Comparison of ENCODE assay signal across 11 cellular contexts in the genomic region with DNA sequence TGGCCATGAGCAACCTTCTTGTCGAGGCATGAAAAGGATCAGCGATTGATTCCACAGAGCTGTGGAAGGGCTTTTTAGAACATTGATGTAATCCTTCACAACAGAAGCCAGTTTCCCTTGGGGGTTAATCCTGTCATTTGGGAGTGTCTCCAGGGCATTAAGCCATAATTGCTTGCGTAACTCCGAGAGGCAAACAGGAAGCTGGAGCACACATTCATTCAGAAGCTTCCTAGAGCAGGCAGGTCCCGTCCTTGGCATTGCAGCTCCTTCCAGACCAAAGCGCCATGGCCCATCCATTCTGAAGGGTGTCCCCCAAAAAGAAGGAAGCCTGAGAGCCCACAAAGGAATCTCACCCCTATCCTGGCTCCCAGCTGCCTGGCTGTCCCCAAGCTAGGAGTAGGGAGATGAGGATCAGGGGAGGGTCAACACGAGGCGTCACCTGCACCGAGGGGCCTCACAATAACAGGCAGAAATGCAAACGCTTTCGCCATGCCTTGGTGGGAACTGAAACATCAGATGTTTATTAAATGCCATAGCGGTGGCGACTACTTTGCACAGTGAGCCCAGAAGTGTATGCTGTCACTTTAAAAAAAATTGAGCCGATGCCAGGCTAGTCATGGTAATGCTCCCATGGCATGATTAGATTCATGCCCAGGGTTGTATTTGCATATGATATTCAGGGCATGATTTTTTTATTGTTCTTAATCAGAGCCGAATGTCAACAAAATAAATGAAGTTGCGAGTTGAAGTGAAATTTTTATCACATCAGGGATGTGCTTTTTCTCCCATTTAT.
DNase-seq lines count a peak whose midpoint lies in the region; ATAC-seq and TF ChIP-seq lines count a peak whose summit lies in the region.
"Had no signal": no experiment of that assay in that cellular context is flagged by ENCODE, and none has a peak within 500 bp of the region (broad histone marks: within the 10 kb centered on the region; RNA-seq: fewer than 3 reads in every experiment).

No MANE protein-coding gene starts in this region.

- H3K4me3 ChIP-seq in left lung (no peak overlapping the region), aorta (ENCODE audit: low read length in 2 of 2) (no peak overlapping the region)
- H3K4me3 ChIP-seq: esophagus muscularis mucosa, thyroid gland had no signal

- WGBS in aorta, 2 donors = 86% methylated on average over 16 of the region's 16 CpGs

- intact Hi-C loops in left lung (cut with DNase I) (no loop called here), aorta (cut with DNase I) (no loop called here)

- H3K36me3 ChIP-seq in left lung = no peaks in the 10 kb centered on the region
- no peaks in the 10 kb centered on the region for H3K36me3 ChIP-seq in aorta (ENCODE audit: control insufficient read depth in 1 of 2, insufficient read depth in 2 of 2, low read length in 1 of 2)
- H3K36me3 ChIP-seq: esophagus muscularis mucosa, thyroid gland had no signal

- H3K27ac ChIP-seq in left lung = no peak overlapping the region
- H3K27ac ChIP-seq in aorta (ENCODE audit: low read depth in 1 of 2, low read length in 2 of 2) = no peak overlapping the region
- H3K27ac ChIP-seq: esophagus muscularis mucosa, thyroid gland had no signal

- DNase-seq in Ammon's horn (ENCODE audit: low spot score) (peak; percentile 19), HuH-7 (ENCODE audit: low spot score) (peak; percentile 61), SKM-1 treated with dmso at 0.1 percent for 144 hours (lab: John Stamatoyannopoulos, UW; ENCODE audit: unreplicated experiment) (peak; percentile 13), left lung (peak in 1 of 2 donors; percentile 41), aorta (no peak)
- DNase-seq in activated CD4-positive, CD25-positive, alpha-beta regulatory T cell (lab: John Stamatoyannopoulos, UW) = no peak
- DNase-seq: activated CD4-positive, alpha-beta T cell treated with anti-CD3 and anti-CD28 coated beads, Interleukin-2, amount 10 ng/mL, durations not matched to agents 7 days and 5 days had no signal

- H3K4me1 ChIP-seq in left lung (peaks cover 6 to 10% of the 10 kb centered on the region in 2 donors), aorta (ENCODE audit: control insufficient read depth in 1 of 2, insufficient read depth in 2 of 2, low read length in 2 of 2) (no peaks in the 10 kb centered on the region)

- no peak for TF ChIP-seq CTCF in left lung (IDR thresholded peaks at IDR 0.05)

- H3K27me3 ChIP-seq in left lung (no peaks in the 10 kb centered on the region), aorta (ENCODE audit: control insufficient read depth in 1 of 2, insufficient read depth in 2 of 2, low read length in 1 of 2) (no peaks in the 10 kb centered on the region)
- H3K27me3 ChIP-seq: esophagus muscularis mucosa, thyroid gland had no signal

- peak; percentile 84 for ATAC-seq in left lung
- ATAC-seq in GM19397 (IDR thresholded peaks at IDR 0.05; ENCODE audit: unreplicated experiment) = no peak
- no peak for ATAC-seq in aorta (ENCODE audit: low FRiP score)
- no peak for ATAC-seq in HG03196 (IDR thresholded peaks at IDR 0.05; ENCODE audit: unreplicated experiment)

- H3K9me3 ChIP-seq in left lung = no peaks in the 10 kb centered on the region
- H3K9me3 ChIP-seq in aorta (ENCODE audit: control insufficient read depth, low read length) = no peaks in the 10 kb centered on the region
- H3K9me3 ChIP-seq: esophagus muscularis mucosa, thyroid gland had no signal

Comparison
In these comparisons a context has a peak if more than half of its experiments do, and no peak if none do; other contexts are left out.
1. DNase-seq: peak in Ammon's horn (single experiment), HuH-7 (single experiment) and SKM-1 treated with dmso at 0.1 percent for 144 hours (single experiment); none in aorta (0 of 2) and activated CD4-positive, CD25-positive, alpha-beta regulatory T cell (0 of 4).